1 cellular context compared by ENCODE assay signal in genomic region chrX:39654952-39655351, GRCh38.
TF ChIP-seq lines count a peak whose summit lies in the region.

No MANE protein-coding gene starts in this region.

TF ChIP-seq in H1, 55 proteins besides CTCF, POLR2A, EP300 and RAD21:
- TF ChIP-seq CEBPB (IDR thresholded peaks at IDR 0.05; ENCODE audit: low read depth, low read length) (no peak), MAFK (IDR thresholded peaks at IDR 0.05; ENCODE audit: low read depth, low read length) (no peak), NANOG (IDR thresholded peaks at IDR 0.05; ENCODE audit: insufficient read depth, low read depth, low read length, poor library complexity, severe bottlenecking) (no peak)
